ENCODE assay signal across 20 cellular contexts in the genomic region with DNA sequence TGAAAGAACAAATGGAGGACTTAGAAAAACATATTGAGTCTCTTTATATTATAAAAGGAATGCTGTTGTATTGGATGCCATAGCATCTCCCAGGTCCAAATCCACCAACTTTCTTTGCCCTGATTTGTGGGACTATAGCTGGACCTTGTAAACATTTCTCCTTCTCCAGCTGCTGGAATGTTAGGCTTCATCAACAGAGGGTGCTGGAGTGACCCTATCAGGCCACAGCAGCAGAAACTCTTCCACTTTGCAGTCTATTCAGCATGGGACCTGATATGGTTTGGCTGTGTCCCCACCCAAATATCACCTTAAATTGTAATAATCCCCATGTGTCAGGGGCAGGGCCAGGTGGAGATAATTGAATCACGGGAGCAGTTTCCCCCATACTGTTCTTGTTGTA.
A peak's percentile ranks its signal among the peaks of the same experiment; 100 is the strongest.
DNase-seq lines count a peak whose midpoint lies in the region; ATAC-seq, FAIRE-seq and TF ChIP-seq lines count a peak whose summit lies in the region.
"Had no signal": no experiment of that assay in that cellular context is flagged by ENCODE, and none has a peak within 500 bp of the region (broad histone marks: within the 10 kb centered on the region; RNA-seq: fewer than 3 reads in every experiment).

No MANE protein-coding gene starts in this region.

- intact Hi-C loops in HepG2 (cut with micrococcal nuclease; ENCODE audit: unreplicated experiment): no loop called here

- H3K27me3 Mint-ChIP-seq in HFFc6 (ENCODE audit: insufficient read depth) (peaks cover 3% of the 10 kb centered on the region; the same call in 1 of the 2 replicates), chondrocyte (ENCODE audit: low read depth) (no peaks in the 10 kb centered on the region)

- ATAC-seq in HepG2 (peak; percentile 69), HG03097 (IDR thresholded peaks at IDR 0.05; ENCODE audit: low FRiP score, unreplicated experiment) (no peak)
- ATAC-seq: activated naive CD8-positive, alpha-beta T cell treated with anti-CD3 and anti-CD28 coated beads, Interleukin-2, amount 50 U/mL, for 24 hours had no signal

- H3K4me2 ChIP-seq in HepG2 (ENCODE audit: low read depth, low read length): no peak overlapping the region

- H3K27ac Mint-ChIP-seq in HFFc6 (no peak overlapping the region), chondrocyte (ENCODE audit: unreplicated experiment) (no peak overlapping the region)
- H3K27ac Mint-ChIP-seq: activated naive CD8-positive, alpha-beta T cell treated with anti-CD3 and anti-CD28 coated beads, Interleukin-2, amount 50 U/mL, for 24 hours; nephron had no signal

- no peak for TF ChIP-seq POLR2A in HepG2 (IDR thresholded peaks at IDR 0.05; ENCODE audit: insufficient read depth in 1 of 2, low read depth in 2 of 2, low read length in 2 of 2)

- no peak overlapping the region for H3K27ac ChIP-seq in HepG2 (ENCODE audit: extremely low read length, insufficient read depth, low read length)
- H3K27ac ChIP-seq: thoracic aorta had no signal

- TF ChIP-seq CTCF in AG04449 (IDR thresholded peaks at IDR 0.05; ENCODE audit: insufficient read depth, low read length, missing control alignments) (peak; percentile 10), HFFc6 (IDR thresholded peaks at IDR 0.05) (peak; percentile 25; the same call in 1 of the 2 replicates), HepG2 (CRISPR knock-in tag; IDR thresholded peaks at IDR 0.05) (peak; percentile 58), chondrocyte (IDR thresholded peaks at IDR 0.05) (no peak)

- peaks cover 45% of the 10 kb centered on the region for H3K4me1 Mint-ChIP-seq in HFFc6 (ENCODE audit: low read depth)
- H3K4me1 Mint-ChIP-seq in chondrocyte (ENCODE audit: low read depth): peaks cover 18% of the 10 kb centered on the region
- H3K4me1 Mint-ChIP-seq: activated naive CD8-positive, alpha-beta T cell treated with anti-CD3 and anti-CD28 coated beads, Interleukin-2, amount 50 U/mL, for 24 hours had no signal

- 0 out of 2 replicates have a peak, but pooled peaks have one; percentile 38 for TF ChIP-seq RAD21 in HepG2 (CRISPR knock-in tag; IDR thresholded peaks at IDR 0.05)

- no peak for TF ChIP-seq EP300 in HepG2 (IDR thresholded peaks at IDR 0.05; ENCODE audit: low read depth in 2 of 2, low read length in 2 of 2)
- TF ChIP-seq EP300 in HepG2 (CRISPR knock-in tag; IDR thresholded peaks at IDR 0.05; ENCODE audit: borderline replicate concordance): no peak

- no peak overlapping the region for H2AFZ ChIP-seq in HepG2 (ENCODE audit: low read length)

- peaks cover 37% of the 10 kb centered on the region for H3K4me1 ChIP-seq in HepG2 (ENCODE audit: insufficient read depth, low read length)

- H3K9me3 ChIP-seq in HepG2 (ENCODE audit: low read length): peaks cover 14% of the 10 kb centered on the region; the same call in 1 of the 2 replicates
- H3K9me3 ChIP-seq: thoracic aorta had no signal

- H3K4me3 ChIP-seq in AG04449 (ENCODE audit: low read depth, low read length): no peak overlapping the region
- H3K4me3 ChIP-seq in HepG2 (replicated peaks in 1 of 3; ENCODE audit: insufficient read depth in 1 of 3, low read depth in 2 of 3, low read length in 3 of 3): no peak overlapping the region
- H3K4me3 ChIP-seq: thoracic aorta had no signal

- POLR2A ChIA-PET in AG04449 (lab: Yijun Ruan, JAX) (no interaction called here), HepG2 (lab: Yijun Ruan, JAX) (no interaction called here)

- H3K27me3 ChIP-seq in HepG2 (ENCODE audit: control insufficient read depth in 1 of 2, insufficient read depth in 2 of 2, low read length in 2 of 2): peaks cover 7 to 14% of the 10 kb centered on the region in 2 experiments; a peak in 2 of 5 replicates

- no peaks in the 10 kb centered on the region for H3K79me2 ChIP-seq in HepG2 (ENCODE audit: insufficient read depth, low read length)

- BruUV-seq in HepG2 (replicated peaks; lab: Mats Ljungman, UMichigan): no TSS peak

- FAIRE-seq in HepG2 (lab: Jason Lieb, UNC): no peak

- H3K36me3 Mint-ChIP-seq in HFFc6 (ENCODE audit: low read depth) (0 out of 2 replicates have a peak, but pooled peaks cover 3% of the 10 kb centered on the region), chondrocyte (ENCODE audit: low read depth) (no peaks in the 10 kb centered on the region)

- in situ Hi-C loops in HepG2 (cut with HindIII; ENCODE audit: extremely low pct_ligation_motif_present, low pct_unique_long_range_greater_than_20kb): no loop called here

- H3K4me3 Mint-ChIP-seq in HFFc6 (no peak overlapping the region), chondrocyte (ENCODE audit: unreplicated experiment) (no peak overlapping the region)
- H3K4me3 Mint-ChIP-seq: activated naive CD8-positive, alpha-beta T cell treated with anti-CD3 and anti-CD28 coated beads, Interleukin-2, amount 50 U/mL, for 24 hours; nephron had no signal

- no peaks in the 10 kb centered on the region for H4K20me1 ChIP-seq in HepG2 (ENCODE audit: insufficient read depth, low read length)

- no peaks in the 10 kb centered on the region for H3K9me3 Mint-ChIP-seq in HFFc6
- H3K9me3 Mint-ChIP-seq in chondrocyte (ENCODE audit: low read depth): no peaks in the 10 kb centered on the region

- DNase-seq in AG04449 (ENCODE audit: low read depth, low spot score) (no peak), HFFc6 (no peak), dermis blood vessel endothelial cell (peak; percentile 28), HepG2 (ENCODE audit: low spot score) (peak; percentile 23), chondrocyte (ENCODE audit: low spot score) (no peak), DMS114 treated with DMSO at 0.1 percent for 48 hours (lab: John Stamatoyannopoulos, UW; ENCODE audit: unreplicated experiment) (no peak), AG20443 (ENCODE audit: low spot score) (no peak)
- DNase-seq: activated CD8-positive, alpha-beta memory T cell treated with anti-CD3 and anti-CD28 coated beads, Interleukin-2, amount 50 U/mL, for 48 hours; activated effector memory CD4-positive, alpha-beta T cell treated with Interleukin-2 at 50 U/mL for 16 hours; activated naive CD8-positive, alpha-beta T cell treated with anti-CD3 and anti-CD28 coated beads, Interleukin-2, amount 50 U/mL, for 24 hours; EL; midbrain; NCI-H1436; NCI-H526; posterior cingulate gyrus; stimulated activated CD4-positive, alpha-beta T cell treated with anti-CD3 and anti-CD28 coated beads, Interleukin-2, amount 100 ng/mL, for 24 hours; stimulated activated naive CD4-positive, alpha-beta T cell had no signal

- H3K9ac ChIP-seq in HepG2 (ENCODE audit: insufficient read depth, low read depth, low read length): no peak overlapping the region

- H3K36me3 ChIP-seq in HepG2 (replicated peaks in 1 of 2; ENCODE audit: control insufficient read depth in 1 of 2, insufficient read depth in 2 of 2, low read length in 2 of 2): no peaks in the 10 kb centered on the region
- H3K36me3 ChIP-seq: thoracic aorta had no signal

- 67% methylated on average over 1 of the region's 1 CpG for WGBS in HepG2 (ENCODE audit: low lambda C conversion rate)

- CTCF ChIA-PET in AG04449 (lab: Yijun Ruan, JAX) (no interaction called here), HepG2 (lab: Yijun Ruan, JAX; ENCODE audit: low intra/inter-chr PET ratio, low total read pairs) (no interaction called here)

TF ChIP-seq in HepG2, 621 proteins besides CTCF, POLR2A, EP300 and RAD21:
- TF ChIP-seq ZMYM4 (CRISPR knock-in tag; IDR thresholded peaks at IDR 0.05) (0 out of 2 replicates have a peak, but pooled peaks have one; percentile 28), ZMYM2 (CRISPR knock-in tag; IDR thresholded peaks at IDR 0.05) (no peak), ZNF337 (CRISPR knock-in tag; IDR thresholded peaks at IDR 0.05; ENCODE audit: borderline replicate concordance, low read depth) (no peak), ZNF737 (CRISPR knock-in tag; IDR thresholded peaks at IDR 0.05; ENCODE audit: borderline replicate concordance) (no peak), SMC3 (IDR thresholded peaks at IDR 0.05; ENCODE audit: low read length) (peak; percentile 66; the same call in 1 of the 2 replicates), TEAD3 (CRISPR knock-in tag; optimal IDR thresholded peaks at IDR 0.05; ENCODE audit: borderline replicate concordance) (peak; percentile 92), STAG1 (CRISPR knock-in tag; IDR thresholded peaks at IDR 0.05) (peak; percentile 74)
- TF ChIP-seq, protein P1, sequence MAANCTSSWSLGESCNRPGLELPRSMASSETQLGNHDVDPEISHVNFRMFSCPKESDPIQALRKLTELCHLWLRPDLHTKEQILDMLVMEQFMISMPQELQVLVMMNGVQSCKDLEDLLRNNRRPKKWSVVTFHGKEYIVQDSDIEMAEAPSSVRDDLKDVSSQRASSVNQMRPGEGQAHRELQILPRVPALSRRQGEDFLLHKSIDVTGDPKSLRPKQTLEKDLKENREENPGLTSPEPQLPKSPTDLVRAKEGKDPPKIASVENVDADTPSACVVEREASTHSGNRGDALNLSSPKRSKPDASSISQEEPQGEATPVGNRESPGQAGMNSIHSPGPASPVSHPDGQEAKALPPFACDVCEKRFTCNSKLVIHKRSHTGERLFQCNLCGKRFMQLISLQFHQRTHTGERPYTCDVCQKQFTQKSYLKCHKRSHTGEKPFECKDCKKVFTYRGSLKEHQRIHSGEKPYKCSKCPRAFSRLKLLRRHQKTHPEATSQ (CRISPR knock-in tag; IDR thresholded peaks at IDR 0.05; ENCODE audit: borderline replicate concordance): 0 out of 2 replicates have a peak, but pooled peaks have one; percentile 20
- TF ChIP-seq, protein P2, sequence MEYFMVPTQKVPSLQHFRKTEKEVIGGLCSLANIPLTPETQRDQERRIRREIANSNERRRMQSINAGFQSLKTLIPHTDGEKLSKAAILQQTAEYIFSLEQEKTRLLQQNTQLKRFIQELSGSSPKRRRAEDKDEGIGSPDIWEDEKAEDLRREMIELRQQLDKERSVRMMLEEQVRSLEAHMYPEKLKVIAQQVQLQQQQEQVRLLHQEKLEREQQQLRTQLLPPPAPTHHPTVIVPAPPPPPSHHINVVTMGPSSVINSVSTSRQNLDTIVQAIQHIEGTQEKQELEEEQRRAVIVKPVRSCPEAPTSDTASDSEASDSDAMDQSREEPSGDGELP (IDR thresholded peaks at IDR 0.05; ENCODE audit: borderline replicate concordance, low read depth): peak; percentile 14; the same call in 1 of the 2 replicates
- TF ChIP-seq, protein P3, sequence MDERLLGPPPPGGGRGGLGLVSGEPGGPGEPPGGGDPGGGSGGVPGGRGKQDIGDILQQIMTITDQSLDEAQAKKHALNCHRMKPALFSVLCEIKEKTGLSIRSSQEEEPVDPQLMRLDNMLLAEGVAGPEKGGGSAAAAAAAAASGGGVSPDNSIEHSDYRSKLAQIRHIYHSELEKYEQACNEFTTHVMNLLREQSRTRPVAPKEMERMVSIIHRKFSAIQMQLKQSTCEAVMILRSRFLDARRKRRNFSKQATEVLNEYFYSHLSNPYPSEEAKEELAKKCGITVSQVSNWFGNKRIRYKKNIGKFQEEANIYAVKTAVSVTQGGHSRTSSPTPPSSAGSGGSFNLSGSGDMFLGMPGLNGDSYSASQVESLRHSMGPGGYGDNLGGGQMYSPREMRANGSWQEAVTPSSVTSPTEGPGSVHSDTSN (CRISPR knock-in tag; IDR thresholded peaks at IDR 0.05): 0 out of 2 replicates have a peak, but pooled peaks have one; percentile 12

Comparison
In these comparisons a context has a peak if more than half of its experiments do, and no peak if none do; other contexts are left out.
1. DNase-seq: peak in dermis blood vessel endothelial cell (single experiment) and HepG2 (single experiment); none in AG04449 (single experiment), HFFc6 (single experiment), chondrocyte (single experiment), DMS114 treated with DMSO at 0.1 percent for 48 hours (single experiment) and AG20443 (single experiment).